6 cellular contexts compared by ENCODE assay signal in the genomic region with DNA sequence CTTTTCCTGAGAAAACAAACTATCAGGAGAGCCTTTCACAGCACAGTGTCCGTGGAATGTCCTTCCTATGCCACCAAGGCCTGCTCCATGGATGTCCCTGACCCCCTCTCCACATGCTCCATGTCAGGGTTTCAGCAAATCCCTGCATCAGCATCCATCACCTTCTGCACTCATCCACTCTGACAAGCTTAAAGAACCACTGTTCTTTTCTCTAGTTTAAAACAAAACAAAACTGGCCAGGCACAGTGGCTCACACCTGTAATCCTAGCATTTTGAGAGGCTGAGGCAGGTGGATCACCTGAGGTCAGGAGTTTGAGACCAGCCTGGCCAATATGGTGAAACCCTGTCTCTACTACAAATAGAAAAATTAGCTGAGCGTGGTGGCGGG. TPM values are rescaled to one million over a fixed set of nuclear protein-coding genes. Genes with fewer than 3 reads are reported as not detected.
"Had no signal": no experiment of that assay in that cellular context is flagged by ENCODE, and none has a peak within 500 bp of the region (broad histone marks: within the 10 kb centered on the region; RNA-seq: fewer than 3 reads in every experiment).

No MANE protein-coding gene starts in this region.

RNA-seq across cellular contexts. Expression of a gene that starts 52.7 kb away (rescaled TPM):
- total RNA-seq: M059J, PC-3, Peyer's patch, Right ventricle myocardium inferior, SJCRH30, SK-MEL-5 had no signal
